11 cellular contexts compared by ENCODE assay signal in the genomic region with DNA sequence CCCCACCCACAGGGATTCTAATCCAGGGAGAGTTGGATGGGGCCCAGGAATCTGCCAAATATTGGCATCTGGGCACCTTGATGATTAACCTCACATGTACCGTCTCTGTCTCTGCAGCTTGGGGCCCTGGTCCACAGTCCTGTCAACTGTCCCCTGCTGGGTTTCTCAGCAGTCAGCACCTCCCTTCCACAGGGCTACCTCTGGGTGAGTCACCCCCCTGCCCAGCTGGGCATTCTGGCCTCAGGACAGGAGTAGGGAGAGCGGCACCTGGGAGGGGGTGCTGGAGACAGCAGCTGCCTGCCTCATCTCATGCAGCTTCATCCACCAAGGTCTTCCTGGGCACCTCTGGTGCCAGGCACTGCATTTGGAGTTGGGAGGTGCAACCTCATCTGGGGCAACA.
"Had no signal": no experiment of that assay in that cellular context is flagged by ENCODE, and none has a peak within 500 bp of the region (broad histone marks: within the 10 kb centered on the region; RNA-seq: fewer than 3 reads in every experiment).

No MANE protein-coding gene starts in this region.

- H3K36me3 Mint-ChIP-seq: activated naive CD8-positive, alpha-beta T cell treated with anti-CD3 and anti-CD28 coated beads, Interleukin-2, amount 10 ng/mL, durations not matched to agents 7 days and 5 days; naive thymus-derived CD8-positive, alpha-beta T cell; stimulated activated effector memory CD8-positive, alpha-beta T cell treated with anti-CD3 and anti-CD28 coated beads, Interleukin-12 subunit alpha, Interleukin-12 subunit beta, amount 100 ng/mL, for 72 hours had no signal

- H3K9me3 ChIP-seq: neutrophil had no signal

- H3K4me3 ChIP-seq: cardiac muscle cell had no signal

- DNase-seq: activated CD4-positive, alpha-beta T cell treated with anti-CD3 and anti-CD28 coated beads for 4 hours; T-helper 2 cell had no signal

- H3K4me1 ChIP-seq: parathyroid adenoma had no signal

- H3K4me3 Mint-ChIP-seq: activated CD8-positive, alpha-beta T cell treated with anti-CD3 and anti-CD28 coated beads, Interleukin-2, amount 10 ng/mL, durations not matched to agents 7 days and 5 days; activated naive CD8-positive, alpha-beta T cell treated with anti-CD3 and anti-CD28 coated beads, Interleukin-2, amount 10 ng/mL, durations not matched to agents 7 days and 5 days; activated T-helper 1 cell treated with anti-CD3 and anti-CD28 coated beads, Interleukin-12 subunit alpha, Interleukin-12 subunit beta, Interleukin-2, Interleukin-4 antibody, amounts not matched to agents 30 ng/mL and 10 ng/mL and 1 ng/mL, durations not matched to agents 14 hours and 24 hours and 36 hours; naive thymus-derived CD8-positive, alpha-beta T cell; stimulated activated effector memory CD8-positive, alpha-beta T cell treated with anti-CD3 and anti-CD28 coated beads, Interleukin-12 subunit alpha, Interleukin-12 subunit beta, amount 100 ng/mL, for 72 hours; WTC11 had no signal

- H3K4me1 Mint-ChIP-seq: activated naive CD8-positive, alpha-beta T cell treated with anti-CD3 and anti-CD28 coated beads, Interleukin-2, amount 10 ng/mL, durations not matched to agents 7 days and 5 days; stimulated activated effector memory CD8-positive, alpha-beta T cell treated with anti-CD3 and anti-CD28 coated beads, Interleukin-12 subunit alpha, Interleukin-12 subunit beta, amount 100 ng/mL, for 72 hours; WTC11 had no signal

- H3K27me3 Mint-ChIP-seq: activated naive CD8-positive, alpha-beta T cell treated with anti-CD3 and anti-CD28 coated beads, Interleukin-2, amount 10 ng/mL, durations not matched to agents 7 days and 5 days had no signal

- ATAC-seq: activated CD8-positive, alpha-beta T cell treated with anti-CD3 and anti-CD28 coated beads, Interleukin-2, amount 10 ng/mL, durations not matched to agents 7 days and 5 days; stimulated activated effector memory CD8-positive, alpha-beta T cell treated with anti-CD3 and anti-CD28 coated beads, Interleukin-12 subunit alpha, Interleukin-12 subunit beta, amount 100 ng/mL, for 72 hours had no signal

- H3K9me3 Mint-ChIP-seq: activated naive CD8-positive, alpha-beta T cell treated with anti-CD3 and anti-CD28 coated beads, Interleukin-2, amount 10 ng/mL, durations not matched to agents 7 days and 5 days; activated T-helper 1 cell treated with anti-CD3 and anti-CD28 coated beads, Interleukin-12 subunit alpha, Interleukin-12 subunit beta, Interleukin-2, Interleukin-4 antibody, amounts not matched to agents 30 ng/mL and 10 ng/mL and 1 ng/mL, durations not matched to agents 14 hours and 24 hours and 36 hours; naive thymus-derived CD8-positive, alpha-beta T cell; stimulated activated effector memory CD8-positive, alpha-beta T cell treated with anti-CD3 and anti-CD28 coated beads, Interleukin-12 subunit alpha, Interleukin-12 subunit beta, amount 100 ng/mL, for 72 hours; WTC11 had no signal

- H3K27me3 ChIP-seq: cardiac muscle cell, neutrophil had no signal

- H3K36me3 ChIP-seq: cardiac muscle cell, neutrophil had no signal

- H3K27ac Mint-ChIP-seq: activated CD8-positive, alpha-beta T cell treated with anti-CD3 and anti-CD28 coated beads, Interleukin-2, amount 10 ng/mL, durations not matched to agents 7 days and 5 days; activated naive CD8-positive, alpha-beta T cell treated with anti-CD3 and anti-CD28 coated beads, Interleukin-2, amount 10 ng/mL, durations not matched to agents 7 days and 5 days; activated T-helper 1 cell treated with anti-CD3 and anti-CD28 coated beads, Interleukin-12 subunit alpha, Interleukin-12 subunit beta, Interleukin-2, Interleukin-4 antibody, amounts not matched to agents 30 ng/mL and 10 ng/mL and 1 ng/mL, durations not matched to agents 14 hours and 24 hours and 36 hours; stimulated activated effector memory CD8-positive, alpha-beta T cell treated with anti-CD3 and anti-CD28 coated beads, Interleukin-12 subunit alpha, Interleukin-12 subunit beta, amount 100 ng/mL, for 72 hours; WTC11 had no signal

- H3K27ac ChIP-seq: cardiac muscle cell, neutrophil, parathyroid adenoma had no signal
